Comparison of ENCODE assay signal across 8 cellular contexts in the genomic region with DNA sequence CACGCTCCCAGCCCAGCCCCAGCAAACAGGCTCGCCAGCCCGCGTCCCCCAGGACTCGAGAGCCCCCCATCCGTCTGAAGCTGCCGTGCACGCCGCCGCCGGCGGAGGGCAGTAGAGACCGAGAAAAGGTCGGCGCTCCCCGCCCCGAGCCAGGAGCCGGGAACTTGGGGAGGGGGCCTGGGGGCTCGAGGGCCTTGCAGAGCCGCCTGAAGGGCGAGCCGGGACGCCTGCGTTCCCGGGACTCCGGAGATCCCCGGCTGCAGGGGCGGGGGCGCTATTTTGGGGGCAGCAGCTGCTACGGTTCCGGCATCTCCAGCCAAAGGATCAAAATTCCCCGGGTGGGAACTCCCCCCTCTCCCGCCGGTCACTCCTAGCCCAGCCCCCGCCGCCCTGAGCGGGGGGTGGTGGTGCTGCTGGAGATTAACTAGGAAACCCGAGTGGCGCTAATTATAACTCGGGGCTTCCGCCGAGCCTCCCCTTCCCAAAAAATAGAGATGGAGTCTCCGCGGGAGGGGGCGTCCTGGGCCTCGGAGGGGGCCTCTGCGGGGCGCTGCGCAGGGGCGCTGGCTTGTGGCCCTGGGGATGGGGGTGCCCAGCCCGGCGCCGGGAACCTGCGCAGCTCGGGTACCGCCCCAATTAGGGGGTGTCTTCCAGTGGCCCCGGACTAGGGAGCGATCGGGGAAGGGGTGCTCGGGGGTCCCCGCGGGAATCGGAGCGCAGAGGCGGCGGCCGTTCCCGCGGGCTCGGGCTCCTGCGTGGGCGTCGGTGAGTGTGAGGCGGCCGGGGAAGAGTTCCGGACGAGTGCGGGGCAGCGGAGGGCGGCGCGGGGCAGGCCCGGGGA. TPM values are rescaled to one million over a fixed set of nuclear protein-coding genes. Genes with fewer than 3 reads are reported as not detected.
DNase-seq lines count a peak whose midpoint lies in the region; ATAC-seq lines count a peak whose summit lies in the region.

No MANE protein-coding gene starts in this region.

- peak overlapping the region; percentile 52 for H3K4me3 Mint-ChIP-seq in T-helper 17 cell

- peak; percentile 24 for ATAC-seq in T-helper 17 cell
- ATAC-seq in left lobe of liver, result peak; percentile 34
- ATAC-seq in GM21619 (IDR thresholded peaks at IDR 0.05; ENCODE audit: unreplicated experiment), result no peak

- H3K4me1 Mint-ChIP-seq in T-helper 17 cell, result peaks cover 27% of the 10 kb centered on the region

- peaks cover 40% of the 10 kb centered on the region for H3K27me3 Mint-ChIP-seq in T-helper 17 cell

- DNase-seq in stimulated activated CD4-positive, alpha-beta T cell treated with anti-CD3 and anti-CD28 coated beads, Interleukin-12 subunit alpha, Interleukin-12 subunit beta, amount 100 ng/mL, for 4 hours, result peak; percentile 62
- DNase-seq in stimulated activated CD4-positive, alpha-beta T cell treated with anti-CD3 and anti-CD28 coated beads, Interleukin-1b, Interleukin-23, amount 100 ng/mL, for 48 hours, result no peak
- peak; percentile 30 to 51 (median 46) for DNase-seq in T-helper 17 cell
- peak in 36 of 61 donors; percentile 6 to 69 (median 28) for DNase-seq in caudate nucleus (lab: John Stamatoyannopoulos, UW)
- no peak for DNase-seq in left lobe of liver (ENCODE audit: low spot score)
- DNase-seq in stimulated activated CD8-positive, alpha-beta memory T cell treated with anti-CD3 and anti-CD28 coated beads, Interleukin-4, amount 100 ng/mL, for 48 hours, result peak; percentile 85
- no peak for DNase-seq in globus pallidus (ENCODE audit: low spot score)

- H3K9me3 ChIP-seq in T-helper 17 cell (ENCODE audit: control insufficient read depth, low read length, poor library complexity, severe bottlenecking), result no peaks in the 10 kb centered on the region

- H3K27ac ChIP-seq in caudate nucleus (ENCODE audit: low read depth, low read length), result no peak overlapping the region

- peaks cover 5% of the 10 kb centered on the region for H3K36me3 Mint-ChIP-seq in T-helper 17 cell (ENCODE audit: low read depth)

- no peak overlapping the region for H3K27ac Mint-ChIP-seq in T-helper 17 cell

RNA-seq across cellular contexts. Expression of gene ACHE, which starts 0.6 kb away (rescaled TPM):
- total RNA-seq in T-helper 17 cell (under 1 TPM; 0.21 to 0.25 TPM), left lobe of liver (0.48 TPM)

RNA-seq across cellular contexts. Expression of gene UFSP1, which starts 5.6 kb away (rescaled TPM):
- total RNA-seq in T-helper 17 cell (1 to 10 TPM; 1.6 to 2.2 TPM), left lobe of liver (1.8 TPM)

RNA-seq across cellular contexts. Expression of gene SRRT, which starts 20.2 kb away (rescaled TPM):
- total RNA-seq in T-helper 17 cell (100 to 1,000 TPM; 246 to 255 TPM), left lobe of liver (53.9 TPM)

RNA-seq across cellular contexts. Expression of gene TRIP6, which starts 27.9 kb away (rescaled TPM):
- total RNA-seq in T-helper 17 cell (1 to 10 TPM; 8.5 to 9.8 TPM), left lobe of liver (24.6 TPM)

RNA-seq across cellular contexts. Expression of gene SLC12A9, which starts 42.6 kb away (rescaled TPM):
- total RNA-seq in T-helper 17 cell, result 10 to 100 TPM; 43.9 to 50.9 TPM
- total RNA-seq in left lobe of liver, result 10.1 TPM

Comparison
In these comparisons a context has a peak if more than half of its experiments do, and no peak if none do; other contexts are left out.
1. DNase-seq: peak in stimulated activated CD4-positive, alpha-beta T cell treated with anti-CD3 and anti-CD28 coated beads, Interleukin-12 subunit alpha, Interleukin-12 subunit beta, amount 100 ng/mL, for 4 hours (single experiment), T-helper 17 cell (3 of 3), caudate nucleus (36 of 61) and stimulated activated CD8-positive, alpha-beta memory T cell treated with anti-CD3 and anti-CD28 coated beads, Interleukin-4, amount 100 ng/mL, for 48 hours (single experiment); none in stimulated activated CD4-positive, alpha-beta T cell treated with anti-CD3 and anti-CD28 coated beads, Interleukin-1b, Interleukin-23, amount 100 ng/mL, for 48 hours (single experiment), left lobe of liver (single experiment) and globus pallidus (single experiment).